In the genomic region with DNA sequence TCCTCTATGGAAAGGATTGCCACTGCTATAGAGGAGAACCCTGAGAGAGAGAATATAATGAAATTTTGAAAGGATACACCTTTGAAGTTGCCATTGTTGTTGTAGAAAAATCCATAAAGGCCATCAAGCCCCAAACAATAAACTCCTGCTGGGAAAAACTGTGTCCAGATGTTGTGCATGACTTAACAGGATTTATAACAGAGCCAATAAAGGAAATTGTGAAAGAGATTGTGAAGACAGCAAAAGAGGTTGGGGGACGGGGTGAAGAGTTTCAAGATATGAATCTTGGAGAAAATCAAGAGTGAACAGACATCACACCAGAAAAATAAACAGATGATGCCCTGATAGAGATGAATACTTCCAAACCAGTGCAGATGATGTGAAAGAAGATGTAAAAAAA, we compare ENCODE assay signal across 14 cellular contexts.
"Had no signal": no experiment of that assay in that cellular context is flagged by ENCODE, and none has a peak within 500 bp of the region (broad histone marks: within the 10 kb centered on the region; RNA-seq: fewer than 3 reads in every experiment).

No MANE protein-coding gene starts in this region.

- H3K27me3 ChIP-seq: colonic mucosa, foreskin keratinocyte, ovary, right atrium auricular region had no signal

- H3K36me3 ChIP-seq: colonic mucosa, left ventricle myocardium inferior, lower lobe of right lung, ovary, right atrium auricular region had no signal

- H3K27ac ChIP-seq: colonic mucosa, foreskin keratinocyte, left ventricle myocardium inferior, lower lobe of right lung, ovary, right atrium auricular region had no signal

- H3K9me3 ChIP-seq: colonic mucosa, left ventricle myocardium inferior, lower lobe of right lung, ovary, right atrium auricular region had no signal

- DNase-seq: colonic mucosa; dermis blood vessel endothelial cell; erythroblast; foreskin keratinocyte; immature natural killer cell; left ventricle myocardium inferior; lower lobe of right lung; natural killer cell; ovary; stimulated activated CD4-positive, alpha-beta T cell treated with anti-CD3 and anti-CD28 coated beads, Interleukin-2, amount 100 ng/mL, for 48 hours; stimulated activated naive CD4-positive, alpha-beta T cell treated with Interleukin-2 at 50 U/mL for 16 hours; trophoblast cell had no signal

- H3K4me1 ChIP-seq: colonic mucosa, foreskin keratinocyte, left ventricle myocardium inferior, lower lobe of right lung, right atrium auricular region had no signal

- H3K4me3 ChIP-seq: colonic mucosa, left ventricle myocardium inferior, lower lobe of right lung, ovary, right atrium auricular region, smooth muscle cell had no signal
